ENCODE assay signal across 7 cellular contexts in genomic region chr2:61426267-61426897, GRCh38. TPM values are rescaled to one million over a fixed set of nuclear protein-coding genes. Genes with fewer than 3 reads are reported as not detected.
DNase-seq lines count a peak whose midpoint lies in the region; ATAC-seq, FAIRE-seq and TF ChIP-seq lines count a peak whose summit lies in the region.

No MANE protein-coding gene starts in this region.

- no peaks in the 10 kb centered on the region for H3K9me3 ChIP-seq in pancreas

- CTCF ChIA-PET in activated CD4-positive, alpha-beta memory T cell treated with anti-CD3 and anti-CD28 coated beads, Interleukin-2, amount 10 ng/mL, durations not matched to agents 7 days and 5 days (lab: Charles Lee): interaction anchor here (0.8 to 3.2 kb wide), 30 partner anchors 9 to 291 kb away, joined by 3 to 22 read pairs (median 4); partner anchors contain the start of gene XPO1

- intact Hi-C loops in pancreas (cut with DNase I): no loop called here

- peaks cover 0 to 6% (median under 1%) of the 10 kb centered on the region in 3 donors for H3K4me1 ChIP-seq in pancreas

- no peaks in the 10 kb centered on the region for H3K9me3 Mint-ChIP-seq in HFFc6
- H3K9me3 Mint-ChIP-seq in activated CD4-positive, alpha-beta memory T cell treated with anti-CD3 and anti-CD28 coated beads, Interleukin-2, amount 10 ng/mL, durations not matched to agents 7 days and 5 days: no peaks in the 10 kb centered on the region

- no peaks in the 10 kb centered on the region for H3K36me3 ChIP-seq in pancreas

- no peaks in the 10 kb centered on the region for H3K27me3 ChIP-seq in pancreas

- H3K27ac ChIP-seq in pancreas: no peak overlapping the region

- no peak overlapping the region for H3K4me3 ChIP-seq in epithelial cell of esophagus (ENCODE audit: low read length)
- no peak overlapping the region for H3K4me3 ChIP-seq in pancreas

- peaks cover 57% of the 10 kb centered on the region for H3K4me1 Mint-ChIP-seq in HFFc6 (ENCODE audit: low read depth)
- peaks cover 40% of the 10 kb centered on the region for H3K4me1 Mint-ChIP-seq in activated CD4-positive, alpha-beta memory T cell treated with anti-CD3 and anti-CD28 coated beads, Interleukin-2, amount 10 ng/mL, durations not matched to agents 7 days and 5 days

- peak; percentile 80 to 89 (median 86) for ATAC-seq in pancreas

- POLR2A ChIA-PET in activated CD4-positive, alpha-beta memory T cell treated with anti-CD3 and anti-CD28 coated beads, Interleukin-2, amount 10 ng/mL, durations not matched to agents 7 days and 5 days (lab: Charles Lee): interaction anchor here (0.6 to 1.6 kb wide), 4 partner anchors 9 to 114 kb away, joined by 3 to 8 read pairs (median 4); no protein-coding TSS in a partner anchor

- no peaks in the 10 kb centered on the region; the same call in 1 of the 2 replicates for H3K27me3 Mint-ChIP-seq in HFFc6 (ENCODE audit: insufficient read depth)
- no peaks in the 10 kb centered on the region for H3K27me3 Mint-ChIP-seq in activated CD4-positive, alpha-beta memory T cell treated with anti-CD3 and anti-CD28 coated beads, Interleukin-2, amount 10 ng/mL, durations not matched to agents 7 days and 5 days

- H3K27ac Mint-ChIP-seq in HFFc6: no peak overlapping the region
- H3K27ac Mint-ChIP-seq in activated CD4-positive, alpha-beta memory T cell treated with anti-CD3 and anti-CD28 coated beads, Interleukin-2, amount 10 ng/mL, durations not matched to agents 7 days and 5 days: no peak overlapping the region

- DNase-seq in GM13976 (ENCODE audit: low spot score): peak; percentile 73
- no peak for DNase-seq in HFFc6
- peak; percentile 68 for DNase-seq in MV-4-11 (lab: John Stamatoyannopoulos, UW)
- peak; percentile 74 for DNase-seq in activated CD4-positive, alpha-beta memory T cell treated with anti-CD3 and anti-CD28 coated beads, Interleukin-2, amount 10 ng/mL, durations not matched to agents 7 days and 5 days
- DNase-seq in epithelial cell of esophagus (ENCODE audit: low read depth): peak; percentile 67
- DNase-seq in pancreas: peak; percentile 18 to 75 (median 54)
- no peak for DNase-seq in NCI-H187 treated with DMSO at 0.1 percent for 48 hours (lab: John Stamatoyannopoulos, UW)

- TF ChIP-seq CTCF in GM13976 (IDR thresholded peaks at IDR 0.05; ENCODE audit: borderline replicate concordance, control extremely low read depth, extremely low read depth, insufficient read depth, missing control alignments): peak; percentile 82
- peak; percentile 67 for TF ChIP-seq CTCF in HFFc6 (IDR thresholded peaks at IDR 0.05)
- peak; percentile 67 for TF ChIP-seq CTCF in epithelial cell of esophagus (IDR thresholded peaks at IDR 0.05; ENCODE audit: insufficient read depth, low read depth, low read length, missing control alignments)
- peak; percentile 26 to 46 (median 28) for TF ChIP-seq CTCF in pancreas (IDR thresholded peaks at IDR 0.05)

- no peaks in the 10 kb centered on the region; the same call in 1 of the 2 replicates for H3K36me3 Mint-ChIP-seq in HFFc6 (ENCODE audit: low read depth)
- H3K36me3 Mint-ChIP-seq in activated CD4-positive, alpha-beta memory T cell treated with anti-CD3 and anti-CD28 coated beads, Interleukin-2, amount 10 ng/mL, durations not matched to agents 7 days and 5 days (ENCODE audit: low read depth): peaks cover 4% of the 10 kb centered on the region

- H3K4me3 Mint-ChIP-seq in HFFc6: no peak overlapping the region
- H3K4me3 Mint-ChIP-seq in activated CD4-positive, alpha-beta memory T cell treated with anti-CD3 and anti-CD28 coated beads, Interleukin-2, amount 10 ng/mL, durations not matched to agents 7 days and 5 days: no peak overlapping the region

- WGBS in pancreas, 2 donors: 56 to 66% methylated on average over 6 of the region's 6 CpGs

- in situ Hi-C loops in GM13976 (cut with MboI; ENCODE audit: low sequenced_read_pairs, unreplicated experiment): no loop called here

- no peak for FAIRE-seq in pancreas (lab: Jason Lieb, UNC)

RNA-seq across cellular contexts. Expression of gene USP34, which starts 44.5 kb away (rescaled TPM):
- total RNA-seq in HFFc6 (2021; fragmentation: NEBNext Ultra II Directional; extraction: Animal tissue kit (Norgen Biotek cat#: 25700)): 10 to 100 TPM; 50.3 to 65.4 (median 58.5) TPM
- 10 to 100 TPM; 77.5 to 79.4 TPM for total RNA-seq in activated CD4-positive, alpha-beta memory T cell treated with anti-CD3 and anti-CD28 coated beads, Interleukin-2, amount 10 ng/mL, durations not matched to agents 7 days and 5 days
- total RNA-seq in pancreas: 10 to 100 TPM; 30.0 to 58.9 (median 45.1) TPM
- polyA plus RNA-seq in pancreas: 10 to 100 TPM; 33.6 to 50.1 TPM

Comparison
In these comparisons a context has a peak if more than half of its experiments do, and no peak if none do; other contexts are left out.
1. DNase-seq: peak in GM13976 (single experiment), MV-4-11 (single experiment), activated CD4-positive, alpha-beta memory T cell treated with anti-CD3 and anti-CD28 coated beads, Interleukin-2, amount 10 ng/mL, durations not matched to agents 7 days and 5 days (single experiment), epithelial cell of esophagus (single experiment) and pancreas (6 of 6); none in HFFc6 (single experiment) and NCI-H187 treated with DMSO at 0.1 percent for 48 hours (single experiment).
2. CTCF ChIP-seq: peak in every context shown above with its lines; median percentile 82 in GM13976; 67 in HFFc6; 67 in epithelial cell of esophagus; 28 in pancreas.